30 cellular contexts compared by ENCODE assay signal in genomic region chrX:18992829-18993228, GRCh38.
"Had no signal": no experiment of that assay in that cellular context is flagged by ENCODE, and none has a peak within 500 bp of the region (broad histone marks: within the 10 kb centered on the region; RNA-seq: fewer than 3 reads in every experiment).

No MANE protein-coding gene starts in this region.

- H3K4me1 ChIP-seq: ascending aorta, esophagus squamous epithelium, heart right ventricle, parathyroid adenoma, psoas muscle, sigmoid colon, suprapubic skin, tibial nerve had no signal

- H3K27me3 Mint-ChIP-seq: activated CD4-positive, alpha-beta T cell treated with anti-CD3 and anti-CD28 coated beads for 36 hours; activated naive CD4-positive, alpha-beta T cell treated with anti-CD3 and anti-CD28 coated beads, Interleukin-2, amount 10 ng/mL, durations not matched to agents 7 days and 5 days; dendritic cell treated with granulocyte-macrophage colony-stimulating factor and Interleukin-4, amounts not matched to agents 40 ng/mL and 50 ng/mL, for 4 days; naive thymus-derived CD4-positive, alpha-beta T cell; stimulated activated naive B cell treated with anti-CD40 and anti-IgM and Interleukin-4, amounts not matched to agents 10 μg/mL and 1 μg/mL and 100 μg/mL, for 72 hours had no signal

- H3K27me3 ChIP-seq: ascending aorta, esophagus squamous epithelium, sigmoid colon, suprapubic skin, tibial nerve had no signal

- H3K4me2 ChIP-seq: smooth muscle cell had no signal

- ATAC-seq: activated CD4-positive, alpha-beta T cell treated with anti-CD3 and anti-CD28 coated beads for 36 hours; heart right ventricle; left cardiac atrium; naive thymus-derived CD4-positive, alpha-beta T cell; psoas muscle; stimulated activated naive B cell treated with anti-CD40 and anti-IgM and Interleukin-4, amounts not matched to agents 10 μg/mL and 1 μg/mL and 100 μg/mL, for 72 hours had no signal

- H3K36me3 ChIP-seq: ascending aorta, esophagus squamous epithelium, sigmoid colon, suprapubic skin, tibial nerve had no signal

- FAIRE-seq: urothelium cell line had no signal

- DNase-seq: activated CD4-positive, alpha-beta T cell treated with anti-CD3 and anti-CD28 coated beads for 36 hours; activated CD4-positive, CD25-positive, alpha-beta regulatory T cell; activated CD8-positive, alpha-beta memory T cell treated with anti-CD3 and anti-CD28 coated beads for 24 hours; activated effector memory CD4-positive, alpha-beta T cell treated with anti-CD3 and anti-CD28 coated beads, Interleukin-2, amount 50 U/mL, for 16 hours; activated naive CD4-positive, alpha-beta T cell treated with anti-CD3 and anti-CD28 coated beads, Interleukin-2, amount 10 ng/mL, durations not matched to agents 7 days and 5 days; activated naive CD8-positive, alpha-beta T cell treated with anti-CD3 and anti-CD28 coated beads, Interleukin-2, amount 10 ng/mL, durations not matched to agents 7 days and 5 days; central memory CD4-positive, alpha-beta T cell; endodermal cell; esophagus squamous epithelium; foreskin melanocyte; heart right ventricle; islet precursor cell; left cardiac atrium; naive thymus-derived CD4-positive, alpha-beta T cell; psoas muscle; sigmoid colon; stimulated activated CD4-positive, alpha-beta T cell treated with anti-CD3 and anti-CD28 coated beads, Interleukin-15, amount 100 ng/mL, for 24 hours; stimulated activated CD4-positive, alpha-beta T cell treated with anti-CD3 and anti-CD28 coated beads, Interleukin-2, amount 100 ng/mL, for 24 hours; stimulated activated naive B cell treated with anti-CD40 and anti-IgM and Interleukin-4, amounts not matched to agents 10 μg/mL and 1 μg/mL and 100 μg/mL, for 72 hours; T-helper 1 cell had no signal

- H2AFZ ChIP-seq: parathyroid adenoma had no signal

- H3K9me3 ChIP-seq: ascending aorta, esophagus squamous epithelium, heart right ventricle, psoas muscle, sigmoid colon, suprapubic skin, tibial nerve had no signal

- H3K4me1 Mint-ChIP-seq: activated CD4-positive, alpha-beta T cell treated with anti-CD3 and anti-CD28 coated beads for 36 hours; activated naive CD4-positive, alpha-beta T cell treated with anti-CD3 and anti-CD28 coated beads, Interleukin-2, amount 10 ng/mL, durations not matched to agents 7 days and 5 days; activated naive CD8-positive, alpha-beta T cell treated with anti-CD3 and anti-CD28 coated beads, Interleukin-2, amount 10 ng/mL, durations not matched to agents 7 days and 5 days; endodermal cell; naive thymus-derived CD4-positive, alpha-beta T cell; stimulated activated naive B cell treated with anti-CD40 and anti-IgM and Interleukin-4, amounts not matched to agents 10 μg/mL and 1 μg/mL and 100 μg/mL, for 72 hours had no signal

- H3K9ac ChIP-seq: parathyroid adenoma had no signal

- H3K4me3 Mint-ChIP-seq: activated CD4-positive, alpha-beta T cell treated with anti-CD3 and anti-CD28 coated beads for 36 hours; activated naive CD4-positive, alpha-beta T cell treated with anti-CD3 and anti-CD28 coated beads, Interleukin-2, amount 10 ng/mL, durations not matched to agents 7 days and 5 days; activated naive CD8-positive, alpha-beta T cell treated with anti-CD3 and anti-CD28 coated beads, Interleukin-2, amount 10 ng/mL, durations not matched to agents 7 days and 5 days; activated T-helper 1 cell treated with anti-CD3 and anti-CD28 coated beads, Interleukin-12 subunit alpha, Interleukin-12 subunit beta, Interleukin-2, Interleukin-4 antibody, amounts not matched to agents 30 ng/mL and 10 ng/mL and 1 ng/mL, durations not matched to agents 14 hours and 24 hours and 36 hours; dendritic cell treated with granulocyte-macrophage colony-stimulating factor and Interleukin-4, amounts not matched to agents 40 ng/mL and 50 ng/mL, for 4 days; endodermal cell; mesothelial cell of epicardium; naive thymus-derived CD4-positive, alpha-beta T cell; stimulated activated naive B cell treated with anti-CD40 and anti-IgM and Interleukin-4, amounts not matched to agents 10 μg/mL and 1 μg/mL and 100 μg/mL, for 72 hours; T-helper 2 cell treated with Interferon-gamma antibody and Interleukin-4, amounts not matched to agents 5 μg/mL and 100 μg/mL, for 36 hours had no signal

- H3K27ac ChIP-seq: ascending aorta, esophagus squamous epithelium, heart right ventricle, parathyroid adenoma, psoas muscle, sigmoid colon, suprapubic skin, tibial nerve had no signal

- H3K9me3 Mint-ChIP-seq: activated naive CD4-positive, alpha-beta T cell treated with anti-CD3 and anti-CD28 coated beads, Interleukin-2, amount 10 ng/mL, durations not matched to agents 7 days and 5 days; activated naive CD8-positive, alpha-beta T cell treated with anti-CD3 and anti-CD28 coated beads, Interleukin-2, amount 10 ng/mL, durations not matched to agents 7 days and 5 days; activated T-helper 1 cell treated with anti-CD3 and anti-CD28 coated beads, Interleukin-12 subunit alpha, Interleukin-12 subunit beta, Interleukin-2, Interleukin-4 antibody, amounts not matched to agents 30 ng/mL and 10 ng/mL and 1 ng/mL, durations not matched to agents 14 hours and 24 hours and 36 hours; dendritic cell treated with granulocyte-macrophage colony-stimulating factor and Interleukin-4, amounts not matched to agents 40 ng/mL and 50 ng/mL, for 4 days; naive thymus-derived CD4-positive, alpha-beta T cell; stimulated activated naive B cell treated with anti-CD40 and anti-IgM and Interleukin-4, amounts not matched to agents 10 μg/mL and 1 μg/mL and 100 μg/mL, for 72 hours; T-helper 2 cell treated with Interferon-gamma antibody and Interleukin-4, amounts not matched to agents 5 μg/mL and 100 μg/mL, for 36 hours had no signal

- H3K36me3 Mint-ChIP-seq: activated naive CD4-positive, alpha-beta T cell treated with anti-CD3 and anti-CD28 coated beads, Interleukin-2, amount 10 ng/mL, durations not matched to agents 7 days and 5 days; activated naive CD8-positive, alpha-beta T cell treated with anti-CD3 and anti-CD28 coated beads, Interleukin-2, amount 10 ng/mL, durations not matched to agents 7 days and 5 days; mesothelial cell of epicardium; naive thymus-derived CD4-positive, alpha-beta T cell; stimulated activated naive B cell treated with anti-CD40 and anti-IgM and Interleukin-4, amounts not matched to agents 10 μg/mL and 1 μg/mL and 100 μg/mL, for 72 hours had no signal

- H3K79me2 ChIP-seq: parathyroid adenoma had no signal

- H3K4me3 ChIP-seq: ascending aorta, esophagus squamous epithelium, heart right ventricle, psoas muscle, sigmoid colon, smooth muscle cell, suprapubic skin, tibial nerve had no signal

- H3K27ac Mint-ChIP-seq: activated CD4-positive, alpha-beta T cell treated with anti-CD3 and anti-CD28 coated beads for 36 hours; activated naive CD4-positive, alpha-beta T cell treated with anti-CD3 and anti-CD28 coated beads, Interleukin-2, amount 10 ng/mL, durations not matched to agents 7 days and 5 days; activated naive CD8-positive, alpha-beta T cell treated with anti-CD3 and anti-CD28 coated beads, Interleukin-2, amount 10 ng/mL, durations not matched to agents 7 days and 5 days; activated T-helper 1 cell treated with anti-CD3 and anti-CD28 coated beads, Interleukin-12 subunit alpha, Interleukin-12 subunit beta, Interleukin-2, Interleukin-4 antibody, amounts not matched to agents 30 ng/mL and 10 ng/mL and 1 ng/mL, durations not matched to agents 14 hours and 24 hours and 36 hours; dendritic cell treated with granulocyte-macrophage colony-stimulating factor and Interleukin-4, amounts not matched to agents 40 ng/mL and 50 ng/mL, for 4 days; endodermal cell; mesothelial cell of epicardium; stimulated activated naive B cell treated with anti-CD40 and anti-IgM and Interleukin-4, amounts not matched to agents 10 μg/mL and 1 μg/mL and 100 μg/mL, for 72 hours; T-helper 2 cell treated with Interferon-gamma antibody and Interleukin-4, amounts not matched to agents 5 μg/mL and 100 μg/mL, for 36 hours had no signal
